Comparison of ENCODE assay signal across 22 cellular contexts in genomic region chrX:24491741-24492140, GRCh38.
"Had no signal": no experiment of that assay in that cellular context is flagged by ENCODE, and none has a peak within 500 bp of the region (broad histone marks: within the 10 kb centered on the region; RNA-seq: fewer than 3 reads in every experiment).

No MANE protein-coding gene starts in this region.

- H3K27me3 ChIP-seq: body of pancreas, ovary, spleen, upper lobe of right lung had no signal

- H3K36me3 ChIP-seq: heart right ventricle, ovary, prostate gland, spleen, upper lobe of right lung had no signal

- H3K4me3 Mint-ChIP-seq: activated B cell treated with CpG ODN at 0.5 μM for 24 hours; activated naive CD4-positive, alpha-beta T cell treated with anti-CD3 and anti-CD28 coated beads, Interleukin-2, amount 10 ng/mL, durations not matched to agents 7 days and 5 days; activated T-cell treated with anti-CD3 and anti-CD28 coated beads, Interleukin-2, amount 50 U/mL, for 72 hours; dendritic cell treated with granulocyte-macrophage colony-stimulating factor and Interleukin-4, amounts not matched to agents 40 ng/mL and 50 ng/mL, for 4 days; natural killer cell treated with Interleukin-12 subunit alpha and Interleukin-12 subunit beta and Interleukin-15 and Interleukin-18, amount 100 ng/mL, for 72 hours had no signal

- H3K36me3 Mint-ChIP-seq: natural killer cell treated with Interleukin-12 subunit alpha and Interleukin-12 subunit beta and Interleukin-15 and Interleukin-18, amount 100 ng/mL, for 72 hours had no signal

- H3K4me1 ChIP-seq: body of pancreas, prostate gland, upper lobe of right lung had no signal

- H3K9me3 Mint-ChIP-seq: activated B cell treated with CpG ODN at 0.5 μM for 24 hours; activated naive CD4-positive, alpha-beta T cell treated with anti-CD3 and anti-CD28 coated beads, Interleukin-2, amount 10 ng/mL, durations not matched to agents 7 days and 5 days; activated T-cell treated with anti-CD3 and anti-CD28 coated beads, Interleukin-2, amount 50 U/mL, for 72 hours; dendritic cell treated with granulocyte-macrophage colony-stimulating factor and Interleukin-4, amounts not matched to agents 40 ng/mL and 50 ng/mL, for 4 days; natural killer cell treated with Interleukin-12 subunit alpha and Interleukin-12 subunit beta and Interleukin-15 and Interleukin-18, amount 100 ng/mL, for 72 hours had no signal

- ATAC-seq: activated T-cell treated with anti-CD3 and anti-CD28 coated beads, Interleukin-2, amount 50 U/mL, for 72 hours; body of pancreas; heart right ventricle; left cardiac atrium; natural killer cell treated with Interleukin-12 subunit alpha and Interleukin-12 subunit beta and Interleukin-15 and Interleukin-18, amount 100 ng/mL, for 72 hours; upper lobe of right lung had no signal

- H3K9me3 ChIP-seq: body of pancreas, heart right ventricle, ovary, prostate gland, spleen, upper lobe of right lung had no signal

- H3K27me3 Mint-ChIP-seq: activated B cell treated with CpG ODN at 0.5 μM for 24 hours; activated naive CD4-positive, alpha-beta T cell treated with anti-CD3 and anti-CD28 coated beads, Interleukin-2, amount 10 ng/mL, durations not matched to agents 7 days and 5 days; dendritic cell treated with granulocyte-macrophage colony-stimulating factor and Interleukin-4, amounts not matched to agents 40 ng/mL and 50 ng/mL, for 4 days had no signal

- H3K27ac Mint-ChIP-seq: activated B cell treated with CpG ODN at 0.5 μM for 24 hours; activated T-cell treated with anti-CD3 and anti-CD28 coated beads, Interleukin-2, amount 50 U/mL, for 72 hours; dendritic cell treated with granulocyte-macrophage colony-stimulating factor and Interleukin-4, amounts not matched to agents 40 ng/mL and 50 ng/mL, for 4 days had no signal

- DNase-seq: activated B cell treated with CpG ODN at 0.5 μM for 24 hours; activated CD4-positive, alpha-beta T cell treated with anti-CD3 and anti-CD28 coated beads for 4 hours; activated CD4-positive, alpha-beta T cell treated with anti-CD3 and anti-CD28 coated beads, Interleukin-2, amount 50 U/mL, for 48 hours; activated effector memory CD4-positive, alpha-beta T cell treated with anti-CD3 and anti-CD28 coated beads, Interleukin-2, amount 50 U/mL, for 16 hours; activated naive CD4-positive, alpha-beta T cell treated with anti-CD3 and anti-CD28 coated beads, Interleukin-2, amount 10 ng/mL, durations not matched to agents 7 days and 5 days; activated T-cell treated with anti-CD3 and anti-CD28 coated beads, Interleukin-2, amount 50 U/mL, for 72 hours; body of pancreas; effector CD8-positive, alpha-beta T cell; erythroblast; foreskin fibroblast; heart right ventricle; islet precursor cell; left cardiac atrium; ovary; spleen; stimulated activated CD4-positive, alpha-beta T cell treated with anti-CD3 and anti-CD28 coated beads, Interleukin-4, amount 100 ng/mL, for 1 hour; stimulated activated naive CD4-positive, alpha-beta T cell treated with Interleukin-2 at 50 U/mL for 16 hours; T-helper 9 cell; upper lobe of right lung had no signal

- H3K27ac ChIP-seq: body of pancreas, heart right ventricle, ovary, prostate gland, spleen, upper lobe of right lung had no signal

- H3K4me3 ChIP-seq: body of pancreas, heart right ventricle, ovary, prostate gland, spleen, upper lobe of right lung had no signal
